8 cellular contexts compared by ENCODE assay signal in the genomic region with DNA sequence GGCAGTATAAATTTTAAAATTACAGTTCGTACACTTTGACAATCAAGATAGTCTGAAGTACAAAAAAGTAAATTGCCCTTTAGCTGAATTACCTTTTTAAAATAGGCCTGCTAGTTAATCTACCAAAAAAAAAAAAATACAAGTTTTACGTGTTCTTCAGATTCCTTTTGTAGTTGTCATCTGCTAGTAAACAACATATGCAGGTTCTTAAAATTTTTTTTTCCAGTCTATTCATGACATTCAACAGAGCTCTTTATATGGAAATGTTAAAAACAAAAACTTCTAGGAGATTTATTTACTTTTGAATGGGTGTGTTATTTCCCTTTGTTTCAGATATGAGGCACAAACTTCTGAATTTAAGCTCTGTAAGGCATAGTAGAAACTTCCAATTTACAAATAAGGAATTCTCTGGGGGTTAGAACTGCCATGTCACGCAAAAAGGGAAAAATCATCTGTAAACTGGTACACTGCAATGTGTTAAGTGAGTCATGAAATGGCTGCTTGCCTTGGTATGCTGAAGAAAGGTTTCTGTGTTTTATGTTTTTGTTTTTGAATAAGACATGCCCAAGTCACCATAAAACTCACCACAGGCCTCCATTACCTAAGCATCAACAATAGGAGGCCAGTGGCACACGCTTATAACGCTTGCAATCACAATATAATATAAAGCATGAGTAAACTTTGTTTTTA.
DNase-seq lines count a peak whose midpoint lies in the region; ATAC-seq, FAIRE-seq and TF ChIP-seq lines count a peak whose summit lies in the region.
"Not testable (repeated sequence)": the region's sequence is repeated elsewhere in the genome, so short reads cannot be mapped to it uniquely, and the experiment has no call there.

No MANE protein-coding gene starts in this region.

- POLR2A ChIA-PET in WTC11 (lab: Charles Lee), result interaction anchor here (0.7 kb wide), 1 partner anchor 96 kb away, joined by 4 read pairs; no protein-coding TSS in a partner anchor
- POLR2A ChIA-PET in endothelial cell of umbilical vein (lab: Charles Lee), result interaction anchor here (0.7 kb wide), 1 partner anchor 72 kb away, joined by 3 read pairs; no protein-coding TSS in a partner anchor

- not testable (repeated sequence) for H3K4me3 Mint-ChIP-seq in WTC11
- H3K4me3 Mint-ChIP-seq in type B pancreatic cell, result peak overlapping the region; percentile 36

- H3K27me3 Mint-ChIP-seq in WTC11 (ENCODE audit: low read depth); type B pancreatic cell: not testable (repeated sequence)

- TF ChIP-seq CTCF in WTC11 (IDR thresholded peaks at IDR 0.05); astrocyte of the cerebellum (IDR thresholded peaks at IDR 0.05; ENCODE audit: low read depth, low read length, missing control alignments); endothelial cell of umbilical vein (IDR thresholded peaks at IDR 0.05; ENCODE audit: extremely low read depth in 1 of 2, insufficient read depth in 1 of 2, low read depth in 1 of 2, low read length in 2 of 2); pancreas (IDR thresholded peaks at IDR 0.05); type B pancreatic cell (conservative IDR thresholded peaks at IDR 0.05): not testable (repeated sequence)

- H4K20me1 ChIP-seq in endothelial cell of umbilical vein (replicated peaks; ENCODE audit: control insufficient read depth, extremely low read depth, insufficient read depth, low read length), result not testable (repeated sequence)

- 32% methylated on average over 1 of the region's 5 CpGs for WGBS in HUES64
- WGBS in pancreas, 2 donors, result 88 to 89% methylated on average over 4 of the region's 5 CpGs

- intact Hi-C loops in endothelial cell of umbilical vein (cut with micrococcal nuclease); pancreas (cut with DNase I): not testable (repeated sequence)

- not testable (repeated sequence) for H3K4me2 ChIP-seq in endothelial cell of umbilical vein (ENCODE audit: insufficient read depth, low read length)

- not testable (repeated sequence) for TF ChIP-seq POLR2A in endothelial cell of umbilical vein (IDR thresholded peaks at IDR 0.05; ENCODE audit: low read depth, low read length)

- not testable (repeated sequence) for H3K36me3 ChIP-seq in HUES64 (ENCODE audit: insufficient read depth, low read length); endothelial cell of umbilical vein (ENCODE audit: control insufficient read depth in 2 of 2, extremely low read depth in 1 of 2, insufficient read depth in 2 of 2, low read length in 2 of 2); pancreas

- not testable (repeated sequence) for H3K27me3 ChIP-seq in HUES64 (ENCODE audit: insufficient read depth, low read length); endothelial cell of umbilical vein (ENCODE audit: control insufficient read depth in 2 of 2, insufficient read depth in 2 of 2, low read length in 2 of 2); pancreas

- peak overlapping the region; percentile 92 for H3K27ac Mint-ChIP-seq in WTC11
- peak overlapping the region; percentile 89 for H3K27ac Mint-ChIP-seq in type B pancreatic cell

- H3K4me1 Mint-ChIP-seq in WTC11, result peaks cover 84% of the 10 kb centered on the region
- H3K4me1 Mint-ChIP-seq in type B pancreatic cell (ENCODE audit: unreplicated experiment), result peaks cover 34% of the 10 kb centered on the region

- H3K79me2 ChIP-seq in endothelial cell of umbilical vein (ENCODE audit: control insufficient read depth, insufficient read depth, low read length), result not testable (repeated sequence)

- CTCF ChIA-PET in WTC11 (lab: Charles Lee), result interaction anchor here (1.3 kb wide), 1 partner anchor 261 kb away, joined by 3 read pairs; no protein-coding TSS in a partner anchor
- CTCF ChIA-PET in endothelial cell of umbilical vein (lab: Charles Lee), result interaction anchor here (0.7 to 2.2 kb wide), 2 partner anchors 12 to 403 kb away, joined by 3 to 5 read pairs; no protein-coding TSS in a partner anchor

- DNase-seq in EL (peak; percentile 90), astrocyte of the cerebellum (ENCODE audit: low read depth) (peak; percentile 86), endothelial cell of umbilical vein (ENCODE audit: low read depth, low spot score) (peak; percentile 54), iPS DF 4.7 (ENCODE audit: extremely low read depth, low spot score) (peak; percentile 25)
- DNase-seq in WTC11 (ENCODE audit: low spot score); pancreas; type B pancreatic cell (ENCODE audit: extremely low spot score, unreplicated experiment): not testable (repeated sequence)

- not testable (repeated sequence) for H3K36me3 Mint-ChIP-seq in WTC11
- peaks cover 15% of the 10 kb centered on the region for H3K36me3 Mint-ChIP-seq in type B pancreatic cell

- peaks cover 63% of the 10 kb centered on the region for H3K4me1 ChIP-seq in HUES64 (ENCODE audit: insufficient read depth, low read length)
- H3K4me1 ChIP-seq in endothelial cell of umbilical vein (ENCODE audit: control insufficient read depth, extremely low read depth, insufficient read depth, low read length), result peaks cover 41% of the 10 kb centered on the region
- not testable (repeated sequence) for H3K4me1 ChIP-seq in pancreas

- peak overlapping the region; percentile 77 for H3K27ac ChIP-seq in HUES64 (ENCODE audit: low read depth, low read length)
- H3K27ac ChIP-seq in endothelial cell of umbilical vein (ENCODE audit: insufficient read depth, low read depth, low read length); pancreas: not testable (repeated sequence)

- H2AFZ ChIP-seq in endothelial cell of umbilical vein (ENCODE audit: low read depth, low read length), result not testable (repeated sequence)

- H3K4me3 ChIP-seq in HUES64 (ENCODE audit: low read length); astrocyte of the cerebellum (ENCODE audit: low read depth, low read length); endothelial cell of umbilical vein (replicated peaks in 1 of 3; ENCODE audit: insufficient read depth in 1 of 3, low read depth in 1 of 3, low read length in 3 of 3); pancreas: not testable (repeated sequence)

- peak; percentile 38 for ATAC-seq in WTC11
- ATAC-seq in pancreas, result not testable (repeated sequence)

- H3K9me3 Mint-ChIP-seq in WTC11, type B pancreatic cell: not testable (repeated sequence)

- in situ Hi-C loops in astrocyte of the cerebellum (cut with HindIII; ENCODE audit: low sequenced_read_pairs), result not testable (repeated sequence)

- H3K9me1 ChIP-seq in endothelial cell of umbilical vein (replicated peaks; ENCODE audit: control insufficient read depth, extremely low read depth, insufficient read depth, low read length), result not testable (repeated sequence)

- dilution Hi-C loops in endothelial cell of umbilical vein (cut with MboI; ENCODE audit: extremely low pct_ligation_motif_present, low sequenced_read_pairs), result not testable (repeated sequence)

- FAIRE-seq in endothelial cell of umbilical vein (lab: Jason Lieb, UNC), result peak; percentile 72
- FAIRE-seq in pancreas (lab: Jason Lieb, UNC), result peak; percentile 93

- BruUV-seq in endothelial cell of umbilical vein (replicated peaks; lab: Mats Ljungman, UMichigan), result not testable (repeated sequence)

- H3K9ac ChIP-seq in HUES64 (ENCODE audit: low read depth, low read length), result peak overlapping the region; percentile 11
- H3K9ac ChIP-seq in endothelial cell of umbilical vein (replicated peaks; ENCODE audit: extremely low read depth, insufficient read depth, low read length), result not testable (repeated sequence)

- H3K9me3 ChIP-seq in HUES64 (ENCODE audit: insufficient read depth, low read depth, low read length); endothelial cell of umbilical vein (replicated peaks; ENCODE audit: control insufficient read depth, insufficient read depth, low read length); pancreas: not testable (repeated sequence)

TF ChIP-seq in endothelial cell of umbilical vein, 7 proteins besides CTCF, POLR2A, EP300 and RAD21:
- TF ChIP-seq FOS (IDR thresholded peaks at IDR 0.05; ENCODE audit: borderline replicate concordance, insufficient read depth, low read length), result peak; percentile 6
